Comparison of ENCODE assay signal across 22 cellular contexts in the genomic region with DNA sequence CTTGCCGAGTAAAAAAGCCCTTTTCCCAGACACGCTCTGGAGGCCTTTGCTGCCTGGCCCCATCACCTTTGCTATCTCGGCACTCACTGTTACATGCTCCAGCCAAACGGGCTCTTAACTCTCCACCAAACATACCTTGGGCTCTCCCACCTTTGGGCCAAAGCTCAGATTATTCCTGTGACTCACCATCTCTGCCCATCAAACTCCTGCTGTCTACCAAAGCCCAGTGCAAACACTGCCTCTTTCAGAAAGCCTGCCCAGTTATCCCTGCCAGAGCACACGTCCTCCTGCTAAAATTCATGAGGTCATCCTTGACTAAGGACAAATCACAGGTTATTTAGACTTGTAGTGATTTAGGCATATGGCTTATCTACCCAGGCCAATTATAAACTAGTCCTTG. TPM values are rescaled to one million over a fixed set of nuclear protein-coding genes. Genes with fewer than 3 reads are reported as not detected.
DNase-seq lines count a peak whose midpoint lies in the region; ATAC-seq and TF ChIP-seq lines count a peak whose summit lies in the region.
"Had no signal": no experiment of that assay in that cellular context is flagged by ENCODE, and none has a peak within 500 bp of the region (broad histone marks: within the 10 kb centered on the region; RNA-seq: fewer than 3 reads in every experiment).

No MANE protein-coding gene starts in this region.

- H3K4me2 ChIP-seq in SK-N-SH (peak overlapping the region; percentile 29; the same call in 1 of the 2 replicates), fibroblast of lung (ENCODE audit: extremely low read depth, insufficient read depth, low read length) (peak overlapping the region; percentile 35)

- no peaks in the 10 kb centered on the region for H3K9me2 ChIP-seq in SK-N-SH

- 81% methylated on average over 5 of the region's 5 CpGs for WGBS in SK-N-SH (ENCODE audit: low lambda C conversion rate)

- H3K36me3 ChIP-seq in SK-N-SH (replicated peaks in 1 of 2; ENCODE audit: control insufficient read depth in 1 of 2, insufficient read depth in 2 of 2, low read length in 1 of 2) (no peaks in the 10 kb centered on the region), fibroblast of lung (ENCODE audit: control insufficient read depth, insufficient read depth, low read length) (no peaks in the 10 kb centered on the region), left lung (no peaks in the 10 kb centered on the region)
- H3K36me3 ChIP-seq: adrenal gland, BE2C had no signal

- H3K27ac ChIP-seq in SK-N-SH (ENCODE audit: low read depth in 2 of 2, low read length in 1 of 2) = peak overlapping the region in 1 of 2 experiments; percentile 41; a peak in 1 of 4 replicates
- no peak overlapping the region for H3K27ac ChIP-seq in fibroblast of lung (ENCODE audit: insufficient read depth, low read length)
- H3K27ac ChIP-seq in left lung = no peak overlapping the region
- H3K27ac ChIP-seq: SK-N-MC had no signal

- H3K79me2 ChIP-seq in SK-N-SH (ENCODE audit: insufficient read depth) (no peaks in the 10 kb centered on the region), fibroblast of lung (ENCODE audit: control insufficient read depth, insufficient read depth, low read length) (no peaks in the 10 kb centered on the region)

- H3F3A ChIP-seq in SK-N-SH (replicated peaks; ENCODE audit: insufficient read depth) = peaks cover 3% of the 10 kb centered on the region

- TF ChIP-seq CTCF in SK-N-SH (IDR thresholded peaks at IDR 0.05) (no peak), fibroblast of lung (conservative IDR thresholded peaks at IDR 0.05 in 1 of 2, IDR thresholded peaks at IDR 0.05 in 1 of 2; ENCODE audit: low read depth in 1 of 2, low read length in 2 of 2) (no peak), left lung (IDR thresholded peaks at IDR 0.05) (no peak)

- H3K27ac Mint-ChIP-seq in T-helper 2 cell treated with Interferon-gamma antibody and Interleukin-4, amounts not matched to agents 5 μg/mL and 100 μg/mL, for 36 hours = no peak overlapping the region
- H3K27ac Mint-ChIP-seq: activated CD4-positive, alpha-beta memory T cell treated with anti-CD3 and anti-CD28 coated beads, Interleukin-2, amount 10 ng/mL, durations not matched to agents 7 days and 5 days; progenitor cell of endocrine pancreas; stimulated activated naive CD8-positive, alpha-beta T cell treated with anti-CD3 and anti-CD28 coated beads, Interleukin-15, Interleukin-2, amounts not matched to agents 100 ng/mL and 50 ng/mL, for 24 hours had no signal

- peaks cover 11% of the 10 kb centered on the region for H3K27me3 Mint-ChIP-seq in T-helper 2 cell treated with Interferon-gamma antibody and Interleukin-4, amounts not matched to agents 5 μg/mL and 100 μg/mL, for 36 hours (ENCODE audit: low read depth)
- H3K27me3 Mint-ChIP-seq: stimulated activated naive CD8-positive, alpha-beta T cell treated with anti-CD3 and anti-CD28 coated beads, Interleukin-15, Interleukin-2, amounts not matched to agents 100 ng/mL and 50 ng/mL, for 24 hours had no signal

- DNase-seq in G401 (ENCODE audit: low spot score) = peak; percentile 29
- DNase-seq in SK-N-SH = no peak
- peak; percentile 22 to 70 for DNase-seq in fibroblast of lung (ENCODE audit: low read depth in 2 of 2)
- DNase-seq in pons (ENCODE audit: low spot score) = peak; percentile 19
- DNase-seq in left lung = no peak
- no peak for DNase-seq in stimulated activated CD4-positive, alpha-beta T cell treated with anti-CD3 and anti-CD28 coated beads, Interleukin-2, amount 100 ng/mL, for 24 hours
- DNase-seq in T-helper 2 cell treated with Interferon-gamma antibody and Interleukin-4, amounts not matched to agents 5 μg/mL and 100 μg/mL, for 36 hours (ENCODE audit: low spot score) = no peak
- DNase-seq in NCI-H128 (lab: John Stamatoyannopoulos, UW; ENCODE audit: unreplicated experiment) = no peak
- DNase-seq: activated CD4-positive, alpha-beta memory T cell treated with anti-CD3 and anti-CD28 coated beads, Interleukin-2, amount 10 ng/mL, durations not matched to agents 7 days and 5 days; adrenal gland; BE2C; hypothalamus; left colon; NCI-H1694; NCI-H446; stimulated activated CD4-positive, alpha-beta T cell treated with anti-CD3 and anti-CD28 coated beads, Interleukin-12 subunit alpha, Interleukin-12 subunit beta, amount 100 ng/mL, for 4 hours had no signal

- TF ChIP-seq RAD21 in SK-N-SH (IDR thresholded peaks at IDR 0.05; ENCODE audit: low read length) = no peak

- no peak for TF ChIP-seq EP300 in SK-N-SH (IDR thresholded peaks at IDR 0.05; ENCODE audit: borderline replicate concordance in 1 of 2, low read depth in 1 of 2, low read length in 1 of 2)

- H3K9ac ChIP-seq in SK-N-SH (no peak overlapping the region), fibroblast of lung (ENCODE audit: insufficient read depth, low read length) (no peak overlapping the region)

- H3K4me3 ChIP-seq in SK-N-SH (ENCODE audit: low read depth in 2 of 2, low read length in 1 of 2) (no peak overlapping the region), fibroblast of lung (replicated peaks in 1 of 4; ENCODE audit: control extremely low read depth in 1 of 4, insufficient read depth in 1 of 4, low read depth in 3 of 4, low read length in 4 of 4) (no peak overlapping the region), left lung (no peak overlapping the region)
- H3K4me3 ChIP-seq: adrenal gland, SK-N-MC had no signal

- no peaks in the 10 kb centered on the region for H3K9me3 Mint-ChIP-seq in T-helper 2 cell treated with Interferon-gamma antibody and Interleukin-4, amounts not matched to agents 5 μg/mL and 100 μg/mL, for 36 hours
- H3K9me3 Mint-ChIP-seq: activated CD4-positive, alpha-beta memory T cell treated with anti-CD3 and anti-CD28 coated beads, Interleukin-2, amount 10 ng/mL, durations not matched to agents 7 days and 5 days; stimulated activated naive CD8-positive, alpha-beta T cell treated with anti-CD3 and anti-CD28 coated beads, Interleukin-15, Interleukin-2, amounts not matched to agents 100 ng/mL and 50 ng/mL, for 24 hours had no signal

- H4K20me1 ChIP-seq in SK-N-SH (ENCODE audit: insufficient read depth) = no peaks in the 10 kb centered on the region
- no peaks in the 10 kb centered on the region for H4K20me1 ChIP-seq in fibroblast of lung (ENCODE audit: control insufficient read depth, extremely low read depth, insufficient read depth, low read length)

- no peak for ATAC-seq in left lung
- ATAC-seq: left colon had no signal

- in situ Hi-C loops in G401 (cut with HindIII; ENCODE audit: low sequenced_read_pairs) = no loop called here

- no peak overlapping the region for H3K4me3 Mint-ChIP-seq in T-helper 2 cell treated with Interferon-gamma antibody and Interleukin-4, amounts not matched to agents 5 μg/mL and 100 μg/mL, for 36 hours
- H3K4me3 Mint-ChIP-seq: activated CD4-positive, alpha-beta memory T cell treated with anti-CD3 and anti-CD28 coated beads, Interleukin-2, amount 10 ng/mL, durations not matched to agents 7 days and 5 days; stimulated activated naive CD8-positive, alpha-beta T cell treated with anti-CD3 and anti-CD28 coated beads, Interleukin-15, Interleukin-2, amounts not matched to agents 100 ng/mL and 50 ng/mL, for 24 hours had no signal

- intact Hi-C loops in left lung (cut with DNase I) = no loop called here

- peaks cover 0 to 7% of the 10 kb centered on the region in 2 experiments; a peak in 2 of 4 replicates for H3K4me1 ChIP-seq in SK-N-SH (ENCODE audit: control insufficient read depth in 1 of 2, insufficient read depth in 2 of 2, low read depth in 1 of 2, low read length in 1 of 2)
- H3K4me1 ChIP-seq in fibroblast of lung (ENCODE audit: control insufficient read depth, extremely low read depth, insufficient read depth, low read length) = peaks cover 2% of the 10 kb centered on the region
- H3K4me1 ChIP-seq in left lung = no peaks in the 10 kb centered on the region
- H3K4me1 ChIP-seq: adrenal gland, BE2C had no signal

- CTCF ChIA-PET in SK-N-SH (lab: Yijun Ruan, JAX) = interaction anchor here (0.6 to 9.2 kb wide), 4 partner anchors 45 to 166 kb away, joined by 3 to 257 read pairs (median 4); no protein-coding TSS in a partner anchor

- no peaks in the 10 kb centered on the region for H3K4me1 Mint-ChIP-seq in T-helper 2 cell treated with Interferon-gamma antibody and Interleukin-4, amounts not matched to agents 5 μg/mL and 100 μg/mL, for 36 hours (ENCODE audit: low read depth)

- H3K36me3 Mint-ChIP-seq in T-helper 2 cell treated with Interferon-gamma antibody and Interleukin-4, amounts not matched to agents 5 μg/mL and 100 μg/mL, for 36 hours (ENCODE audit: low read depth) = no peaks in the 10 kb centered on the region

- H3K9me3 ChIP-seq in SK-N-SH = no peaks in the 10 kb centered on the region
- no peaks in the 10 kb centered on the region for H3K9me3 ChIP-seq in fibroblast of lung (ENCODE audit: control insufficient read depth, insufficient read depth, low read depth, low read length)
- no peaks in the 10 kb centered on the region for H3K9me3 ChIP-seq in left lung
- H3K9me3 ChIP-seq: adrenal gland, BE2C had no signal

- H3K27me3 ChIP-seq in SK-N-SH (ENCODE audit: insufficient read depth) (no peaks in the 10 kb centered on the region), fibroblast of lung (ENCODE audit: control insufficient read depth, insufficient read depth, low read length) (no peaks in the 10 kb centered on the region), left lung (no peaks in the 10 kb centered on the region)
- H3K27me3 ChIP-seq: adrenal gland, BE2C had no signal

- H2AFZ ChIP-seq in SK-N-SH (ENCODE audit: low read depth) = no peak overlapping the region
- no peak overlapping the region for H2AFZ ChIP-seq in fibroblast of lung (ENCODE audit: low read length)

- POLR2A ChIA-PET in SK-N-SH (lab: Yijun Ruan, JAX) = no interaction called here

TF ChIP-seq in SK-N-SH, 30 proteins besides CTCF, POLR2A, EP300 and RAD21:
- TF ChIP-seq RFX5 (IDR thresholded peaks at IDR 0.05; ENCODE audit: low read length) (no peak), FOSL2 (IDR thresholded peaks at IDR 0.05; ENCODE audit: borderline replicate concordance, low read depth) (0 out of 2 replicates have a peak, but pooled peaks have one; percentile 7)

RNA-seq across cellular contexts. Expression of a gene that starts 48.1 kb away (rescaled TPM):
- total RNA-seq in G401 (2014; rRNA removed; shearing (Covaris generic)) = not detected in 2 replicates
- polyA plus RNA-seq in SK-N-SH (2012; rRNA removed) = not detected in 2 replicates
- polyA plus RNA-seq in SK-N-SH (2012; cell fraction: cytosol; rRNA removed) = not detected in 2 replicates
- polyA plus RNA-seq in SK-N-SH (2012; cell fraction: nucleus; rRNA removed) = 0.02 TPM in 1 of 2 replicates, not detected in the other
- total RNA-seq in fibroblast of lung = not detected in 2 replicates
- polyA plus RNA-seq in fibroblast of lung = not detected in 2 replicates
- not detected in 2 replicates for polyA plus RNA-seq in fibroblast of lung (2012)
- polyA minus RNA-seq in fibroblast of lung (ENCODE audit: low replicate concordance) = not detected in 2 replicates
- not detected for total RNA-seq in left lung
- total RNA-seq: activated CD4-positive, alpha-beta memory T cell treated with anti-CD3 and anti-CD28 coated beads, Interleukin-2, amount 10 ng/mL, durations not matched to agents 7 days and 5 days; adrenal gland; left colon; LHCN-M2; myocyte; progenitor cell of endocrine pancreas had no signal
- polyA plus RNA-seq: esophagus had no signal

Comparison
In these comparisons a context has a peak if more than half of its experiments do, and no peak if none do; other contexts are left out.
1. DNase-seq: peak in G401 (single experiment), fibroblast of lung (2 of 2) and pons (single experiment); none in SK-N-SH (single experiment), left lung (0 of 2), stimulated activated CD4-positive, alpha-beta T cell treated with anti-CD3 and anti-CD28 coated beads, Interleukin-2, amount 100 ng/mL, for 24 hours (0 of 2), T-helper 2 cell treated with Interferon-gamma antibody and Interleukin-4, amounts not matched to agents 5 μg/mL and 100 μg/mL, for 36 hours (single experiment) and NCI-H128 (single experiment).